In genomic region chr1:155763090-155763815, GRCh38 we compare ENCODE assay signal across 7 cellular contexts.
DNase-seq lines count a peak whose midpoint lies in the region; ATAC-seq and TF ChIP-seq lines count a peak whose summit lies in the region.
"Not testable (repeated sequence)": the region's sequence is repeated elsewhere in the genome, so short reads cannot be mapped to it uniquely, and the experiment has no call there.

No MANE protein-coding gene starts in this region.

- not testable (repeated sequence) for H3K4me3 ChIP-seq in astrocyte of the cerebellum (ENCODE audit: low read depth, low read length); lower lobe of right lung

- TF ChIP-seq CTCF in astrocyte of the cerebellum (IDR thresholded peaks at IDR 0.05; ENCODE audit: low read depth, low read length, missing control alignments); lower lobe of right lung (IDR thresholded peaks at IDR 0.05): not testable (repeated sequence)

- H3K27ac ChIP-seq in lower lobe of right lung: not testable (repeated sequence)

- peak; percentile 95 for DNase-seq in EH (ENCODE audit: low read depth)
- DNase-seq in KBM-7: peak; percentile 16
- DNase-seq in RKO (ENCODE audit: low spot score): peak; percentile 80
- DNase-seq in astrocyte of the cerebellum (ENCODE audit: low read depth): peak; percentile 79
- DNase-seq in fibroblast of the conjunctiva (ENCODE audit: low read depth): peak; percentile 76
- DNase-seq in lower lobe of right lung: not testable (repeated sequence)
- peak; percentile 92 for DNase-seq in renal cortical epithelial cell (ENCODE audit: low read depth)

- ATAC-seq in lower lobe of right lung: peak; percentile 81 to 91

- H3K27me3 ChIP-seq in lower lobe of right lung (ENCODE audit: low read depth): not testable (repeated sequence)

- H3K36me3 ChIP-seq in lower lobe of right lung: peaks cover 97% of the 10 kb centered on the region

- not testable (repeated sequence) for H3K9me3 ChIP-seq in lower lobe of right lung

- in situ Hi-C loops in KBM-7 (cut with MboI; ENCODE audit: low pct_unique_long_range_greater_than_20kb, low sequenced_read_pairs); astrocyte of the cerebellum (cut with HindIII; ENCODE audit: low sequenced_read_pairs): not testable (repeated sequence)

- peaks cover 13% of the 10 kb centered on the region for H3K4me1 ChIP-seq in lower lobe of right lung

- intact Hi-C loops in lower lobe of right lung (cut with DNase I): not testable (repeated sequence)
